ENCODE assay signal across 1 cellular context in genomic region chr20:38337561-38338140, GRCh38.
A peak's percentile ranks its signal among the peaks of the same experiment; 100 is the strongest.
TF ChIP-seq lines count a peak whose summit lies in the region.

No MANE protein-coding gene starts in this region.

TF ChIP-seq in K562, 482 proteins besides CTCF, POLR2A, EP300 and RAD21 (continued from another document and continues in another):
- TF ChIP-seq CHAMP1 (IDR thresholded peaks at IDR 0.05) (no peak; the same call in 1 of the 2 replicates), WHSC1 (IDR thresholded peaks at IDR 0.05; ENCODE audit: low read length) (no peak), MYNN (IDR thresholded peaks at IDR 0.05) (no peak), MYNN (CRISPR knock-in tag; IDR thresholded peaks at IDR 0.05) (no peak), RBFOX2 (IDR thresholded peaks at IDR 0.05; ENCODE audit: low read depth, low read length) (no peak), MTF1 (CRISPR knock-in tag; IDR thresholded peaks at IDR 0.05; ENCODE audit: borderline replicate concordance) (no peak), CEBPZ (IDR thresholded peaks at IDR 0.05; ENCODE audit: borderline replicate concordance, low read depth, low read length) (no peak), XRCC3 (IDR thresholded peaks at IDR 0.05) (no peak), EHMT2 (IDR thresholded peaks at IDR 0.05) (peak; percentile 41; the same call in 1 of the 2 replicates), TFAM (CRISPR knock-in tag; conservative IDR thresholded peaks at IDR 0.05) (no peak), ZNF75A (CRISPR knock-in tag; IDR thresholded peaks at IDR 0.05) (no peak), HOMEZ (CRISPR knock-in tag; IDR thresholded peaks at IDR 0.05) (no peak), SREBF2 (CRISPR knock-in tag; IDR thresholded peaks at IDR 0.05) (no peak), TEAD1 (CRISPR knock-in tag; IDR thresholded peaks at IDR 0.05) (peak in 1 of 2 experiments; percentile 34; a peak in 1 of 4 replicates), RFX7 (CRISPR knock-in tag; IDR thresholded peaks at IDR 0.05) (no peak), TRIM28 (IDR thresholded peaks at IDR 0.05) (peak; percentile 97), DNMT1 (IDR thresholded peaks at IDR 0.05) (no peak), TCF7L2 (IDR thresholded peaks at IDR 0.05; ENCODE audit: low read depth, low read length) (no peak), GTF2B (IDR thresholded peaks at IDR 0.05; ENCODE audit: extremely low read depth, insufficient read length) (no peak), CUX1 (CRISPR knock-in tag; IDR thresholded peaks at IDR 0.05) (no peak), POLR2AphosphoS2 (IDR thresholded peaks at IDR 0.05; ENCODE audit: low read length) (no peak), SIRT6 (IDR thresholded peaks at IDR 0.05; ENCODE audit: low read depth, low read length) (no peak), GABPB1 (CRISPR knock-in tag; IDR thresholded peaks at IDR 0.05) (peak; percentile 63), FOXM1 (IDR thresholded peaks at IDR 0.05; ENCODE audit: low read depth) (no peak), FOXM1 (CRISPR knock-in tag; IDR thresholded peaks at IDR 0.05; ENCODE audit: low read depth) (no peak), TAF9B (IDR thresholded peaks at IDR 0.05; ENCODE audit: partially characterized antibody) (no peak), YY1 (IDR thresholded peaks at IDR 0.05; ENCODE audit: borderline replicate concordance in 1 of 3, control insufficient read depth in 1 of 3, extremely low read depth in 1 of 3, insufficient read depth in 3 of 3, insufficient read length in 1 of 3, insufficient replicate concordance in 2 of 3, low read depth in 1 of 3, low read length in 2 of 3) (peak in 1 of 3 experiments; percentile 39), HBP1 (CRISPR knock-in tag; IDR thresholded peaks at IDR 0.05) (no peak)
- TF ChIP-seq, protein P1, sequence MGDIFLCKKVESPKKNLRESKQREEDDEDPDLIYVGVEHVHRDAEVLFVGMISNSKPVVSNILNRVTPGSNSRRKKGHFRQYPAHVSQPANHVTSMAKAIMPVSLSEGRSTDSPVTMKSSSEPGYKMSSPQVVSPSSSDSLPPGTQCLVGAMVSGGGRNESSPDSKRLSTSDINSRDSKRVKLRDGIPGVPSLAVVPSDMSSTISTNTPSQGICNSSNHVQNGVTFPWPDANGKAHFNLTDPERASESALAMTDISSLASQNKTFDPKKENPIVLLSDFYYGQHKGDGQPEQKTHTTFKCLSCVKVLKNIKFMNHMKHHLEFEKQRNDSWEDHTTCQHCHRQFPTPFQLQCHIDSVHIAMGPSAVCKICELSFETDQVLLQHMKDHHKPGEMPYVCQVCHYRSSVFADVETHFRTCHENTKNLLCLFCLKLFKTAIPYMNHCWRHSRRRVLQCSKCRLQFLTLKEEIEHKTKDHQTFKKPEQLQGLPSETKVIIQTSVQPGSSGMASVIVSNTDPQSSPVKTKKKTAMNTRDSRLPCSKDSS (IDR thresholded peaks at IDR 0.05; ENCODE audit: low read depth, partially characterized antibody), result peak; percentile 85
- TF ChIP-seq, protein P2, sequence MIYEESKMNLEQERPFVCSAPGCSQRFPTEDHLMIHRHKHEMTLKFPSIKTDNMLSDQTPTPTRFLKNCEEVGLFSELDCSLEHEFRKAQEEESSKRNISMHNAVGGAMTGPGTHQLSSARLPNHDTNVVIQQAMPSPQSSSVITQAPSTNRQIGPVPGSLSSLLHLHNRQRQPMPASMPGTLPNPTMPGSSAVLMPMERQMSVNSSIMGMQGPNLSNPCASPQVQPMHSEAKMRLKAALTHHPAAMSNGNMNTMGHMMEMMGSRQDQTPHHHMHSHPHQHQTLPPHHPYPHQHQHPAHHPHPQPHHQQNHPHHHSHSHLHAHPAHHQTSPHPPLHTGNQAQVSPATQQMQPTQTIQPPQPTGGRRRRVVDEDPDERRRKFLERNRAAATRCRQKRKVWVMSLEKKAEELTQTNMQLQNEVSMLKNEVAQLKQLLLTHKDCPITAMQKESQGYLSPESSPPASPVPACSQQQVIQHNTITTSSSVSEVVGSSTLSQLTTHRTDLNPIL (CRISPR knock-in tag; IDR thresholded peaks at IDR 0.05), result no peak
- TF ChIP-seq, protein P3, sequence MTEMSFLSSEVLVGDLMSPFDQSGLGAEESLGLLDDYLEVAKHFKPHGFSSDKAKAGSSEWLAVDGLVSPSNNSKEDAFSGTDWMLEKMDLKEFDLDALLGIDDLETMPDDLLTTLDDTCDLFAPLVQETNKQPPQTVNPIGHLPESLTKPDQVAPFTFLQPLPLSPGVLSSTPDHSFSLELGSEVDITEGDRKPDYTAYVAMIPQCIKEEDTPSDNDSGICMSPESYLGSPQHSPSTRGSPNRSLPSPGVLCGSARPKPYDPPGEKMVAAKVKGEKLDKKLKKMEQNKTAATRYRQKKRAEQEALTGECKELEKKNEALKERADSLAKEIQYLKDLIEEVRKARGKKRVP (CRISPR knock-in tag; IDR thresholded peaks at IDR 0.05), result no peak
- TF ChIP-seq, protein P4, sequence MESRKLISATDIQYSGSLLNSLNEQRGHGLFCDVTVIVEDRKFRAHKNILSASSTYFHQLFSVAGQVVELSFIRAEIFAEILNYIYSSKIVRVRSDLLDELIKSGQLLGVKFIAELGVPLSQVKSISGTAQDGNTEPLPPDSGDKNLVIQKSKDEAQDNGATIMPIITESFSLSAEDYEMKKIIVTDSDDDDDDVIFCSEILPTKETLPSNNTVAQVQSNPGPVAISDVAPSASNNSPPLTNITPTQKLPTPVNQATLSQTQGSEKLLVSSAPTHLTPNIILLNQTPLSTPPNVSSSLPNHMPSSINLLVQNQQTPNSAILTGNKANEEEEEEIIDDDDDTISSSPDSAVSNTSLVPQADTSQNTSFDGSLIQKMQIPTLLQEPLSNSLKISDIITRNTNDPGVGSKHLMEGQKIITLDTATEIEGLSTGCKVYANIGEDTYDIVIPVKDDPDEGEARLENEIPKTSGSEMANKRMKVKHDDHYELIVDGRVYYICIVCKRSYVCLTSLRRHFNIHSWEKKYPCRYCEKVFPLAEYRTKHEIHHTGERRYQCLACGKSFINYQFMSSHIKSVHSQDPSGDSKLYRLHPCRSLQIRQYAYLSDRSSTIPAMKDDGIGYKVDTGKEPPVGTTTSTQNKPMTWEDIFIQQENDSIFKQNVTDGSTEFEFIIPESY (CRISPR knock-in tag; IDR thresholded peaks at IDR 0.05), result peak; percentile 61
- TF ChIP-seq, protein P5, sequence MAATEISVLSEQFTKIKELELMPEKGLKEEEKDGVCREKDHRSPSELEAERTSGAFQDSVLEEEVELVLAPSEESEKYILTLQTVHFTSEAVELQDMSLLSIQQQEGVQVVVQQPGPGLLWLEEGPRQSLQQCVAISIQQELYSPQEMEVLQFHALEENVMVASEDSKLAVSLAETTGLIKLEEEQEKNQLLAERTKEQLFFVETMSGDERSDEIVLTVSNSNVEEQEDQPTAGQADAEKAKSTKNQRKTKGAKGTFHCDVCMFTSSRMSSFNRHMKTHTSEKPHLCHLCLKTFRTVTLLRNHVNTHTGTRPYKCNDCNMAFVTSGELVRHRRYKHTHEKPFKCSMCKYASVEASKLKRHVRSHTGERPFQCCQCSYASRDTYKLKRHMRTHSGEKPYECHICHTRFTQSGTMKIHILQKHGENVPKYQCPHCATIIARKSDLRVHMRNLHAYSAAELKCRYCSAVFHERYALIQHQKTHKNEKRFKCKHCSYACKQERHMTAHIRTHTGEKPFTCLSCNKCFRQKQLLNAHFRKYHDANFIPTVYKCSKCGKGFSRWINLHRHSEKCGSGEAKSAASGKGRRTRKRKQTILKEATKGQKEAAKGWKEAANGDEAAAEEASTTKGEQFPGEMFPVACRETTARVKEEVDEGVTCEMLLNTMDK (IDR thresholded peaks at IDR 0.05; ENCODE audit: borderline replicate concordance, insufficient read depth, low read depth, low read length, poor library complexity, severe bottlenecking), result peak; percentile 15
